Comparison of ENCODE assay signal across 11 cellular contexts in genomic region chr22:41957941-41958556, GRCh38. TPM values are rescaled to one million over a fixed set of nuclear protein-coding genes. Genes with fewer than 3 reads are reported as not detected.
DNase-seq lines count a peak whose midpoint lies in the region; ATAC-seq and TF ChIP-seq lines count a peak whose summit lies in the region.
"Had no signal": no experiment of that assay in that cellular context is flagged by ENCODE, and none has a peak within 500 bp of the region (broad histone marks: within the 10 kb centered on the region; RNA-seq: fewer than 3 reads in every experiment).

No MANE protein-coding gene starts in this region.

- WGBS in transverse colon (ENCODE audit: low coverage in 1 of 2), 2 donors, result 44 to 76% methylated on average over 6 to 22 of the region's 23 CpGs

- CTCF ChIA-PET in MCF 10A (lab: Yijun Ruan, JAX), result interaction anchor here (0.6 to 0.7 kb wide), 2 partner anchors 102 to 159 kb away, joined by 3 read pairs; no protein-coding TSS in a partner anchor

- TF ChIP-seq EP300 in transverse colon (IDR thresholded peaks at IDR 0.05; ENCODE audit: low read depth), result no peak

- H3K4me3 ChIP-seq in breast epithelium (peak overlapping the region in 2 of 3 donors; percentile 20 to 57), ascending aorta (peak overlapping the region; percentile 29 to 39), transverse colon (peak overlapping the region in 3 of 4 donors; percentile 18 to 35 (median 20))
- H3K4me3 ChIP-seq: ovary, SK-N-MC had no signal

- peaks cover 6% of the 10 kb centered on the region for H3K4me1 Mint-ChIP-seq in MCF 10A (ENCODE audit: insufficient read depth, unreplicated experiment)

- ATAC-seq in left colon, result peak; percentile 68
- ATAC-seq in HG03520 (IDR thresholded peaks at IDR 0.05; ENCODE audit: unreplicated experiment), result no peak
- ATAC-seq in GM18868 (IDR thresholded peaks at IDR 0.05; ENCODE audit: unreplicated experiment), result no peak

- intact Hi-C loops in breast epithelium (cut with DNase I; ENCODE audit: low total_unique reads), result no loop called here
- intact Hi-C loops in MCF 10A (cut with micrococcal nuclease), result no loop called here
- intact Hi-C loops in ascending aorta (cut with DNase I), result no loop called here
- intact Hi-C loops in left colon (cut with DNase I, micrococcal nuclease), result no loop called here
- intact Hi-C loops in transverse colon (cut with DNase I; ENCODE audit: low total_unique reads), result no loop called here

- DNase-seq in breast epithelium (ENCODE audit: low spot score in 2 of 2), result no peak
- DNase-seq in MCF 10A (ENCODE audit: unreplicated experiment), result no peak
- DNase-seq in ascending aorta (ENCODE audit: low spot score in 2 of 2), result no peak
- DNase-seq in left colon, result no peak
- no peak for DNase-seq in transverse colon
- DNase-seq in SW 1271 (lab: John Stamatoyannopoulos, UW), result no peak
- DNase-seq: NCI-H2029 had no signal

- POLR2A ChIA-PET in MCF 10A (lab: Yijun Ruan, JAX), result no interaction called here

- H3K36me3 ChIP-seq in breast epithelium, result no peaks in the 10 kb centered on the region
- H3K36me3 ChIP-seq in ascending aorta, result no peaks in the 10 kb centered on the region
- H3K36me3 ChIP-seq in transverse colon, result no peaks in the 10 kb centered on the region
- H3K36me3 ChIP-seq: ovary had no signal

- BruUV-seq in MCF 10A (replicated peaks; lab: Mats Ljungman, UMichigan), result no TSS peak

- H3K27me3 ChIP-seq in breast epithelium (no peaks in the 10 kb centered on the region), ascending aorta (no peaks in the 10 kb centered on the region), transverse colon (peaks cover 5% of the 10 kb centered on the region)
- H3K27me3 ChIP-seq: ovary had no signal

- H3K36me3 Mint-ChIP-seq in MCF 10A (ENCODE audit: insufficient read depth, unreplicated experiment), result peaks cover 4% of the 10 kb centered on the region

- in situ Hi-C loops in transverse colon (cut with MboI; ENCODE audit: low pct_ligation_motif_present in 1 of 4, low pct_unique_long_range_greater_than_20kb in 1 of 4, low sequenced_read_pairs in 3 of 4), result loop anchor here (25.0 kb wide), 1 partner anchor 479 kb away; the partner anchor contains the start of gene NFAM1 (in 4 of the 4)

- peaks cover 0 to 3% of the 10 kb centered on the region in 2 donors for H3K4me1 ChIP-seq in breast epithelium
- H3K4me1 ChIP-seq in ascending aorta, result peaks cover 0 to 4% of the 10 kb centered on the region in 2 donors
- peaks cover 0 to 8% (median 4%) of the 10 kb centered on the region in 4 donors for H3K4me1 ChIP-seq in transverse colon

- no peak overlapping the region for H3K27ac ChIP-seq in breast epithelium
- no peak overlapping the region for H3K27ac ChIP-seq in ascending aorta
- no peak overlapping the region for H3K27ac ChIP-seq in transverse colon
- H3K27ac ChIP-seq: ovary, SK-N-MC had no signal

- H3K4me3 Mint-ChIP-seq in MCF 10A (ENCODE audit: unreplicated experiment), result no peak overlapping the region

- TF ChIP-seq CTCF in breast epithelium (IDR thresholded peaks at IDR 0.05), result no peak
- TF ChIP-seq CTCF in MCF 10A (IDR thresholded peaks at IDR 0.05; ENCODE audit: unreplicated experiment), result no peak
- TF ChIP-seq CTCF in ascending aorta (IDR thresholded peaks at IDR 0.05), result no peak
- TF ChIP-seq CTCF in transverse colon (IDR thresholded peaks at IDR 0.05), result peak in 1 of 5 experiments; percentile 22

- no peak overlapping the region for H3K27ac Mint-ChIP-seq in MCF 10A (ENCODE audit: low read depth, unreplicated experiment)

- no peaks in the 10 kb centered on the region for H3K9me3 Mint-ChIP-seq in MCF 10A (ENCODE audit: unreplicated experiment)

- TF ChIP-seq POLR2A in breast epithelium (IDR thresholded peaks at IDR 0.05) (no peak), transverse colon (IDR thresholded peaks at IDR 0.05) (no peak)

- no peaks in the 10 kb centered on the region for H3K27me3 Mint-ChIP-seq in MCF 10A (ENCODE audit: insufficient read depth, unreplicated experiment)

- no peaks in the 10 kb centered on the region for H3K9me3 ChIP-seq in breast epithelium
- H3K9me3 ChIP-seq in ascending aorta, result no peaks in the 10 kb centered on the region
- no peaks in the 10 kb centered on the region for H3K9me3 ChIP-seq in transverse colon
- H3K9me3 ChIP-seq: ovary had no signal

RNA-seq across cellular contexts. Expression of gene CENPM, which starts 11.1 kb away (rescaled TPM):
- total RNA-seq in breast epithelium (1 to 10 TPM; 1.5 to 2.9 (median 1.9) TPM), MCF 10A (2022) (9.1 and 21.1 TPM in 2 replicates), ascending aorta (not detected), left colon (10 to 100 TPM in 1 of 2 donors, 1 to 10 TPM in 1; 7.5 to 16.4 TPM), transverse colon (10 to 100 TPM in 2 of 4 donors, 1 to 10 TPM in 1, not detected in 1; 6.0 to 22.9 (median 11.0) TPM)

RNA-seq across cellular contexts. Expression of gene SEPTIN3, which starts 11.2 kb away (rescaled TPM):
- total RNA-seq in breast epithelium, result 1 to 10 TPM in 2 of 3 donors, under 1 TPM in 1; 0.16 to 2.2 (median 1.6) TPM
- 0.21 and 0.29 TPM in 2 replicates for total RNA-seq in MCF 10A (2022)
- total RNA-seq in ascending aorta, result not detected
- total RNA-seq in left colon, result under 1 TPM; 0.43 to 0.56 TPM
- under 1 TPM in 2 of 4 donors, not detected in 2; 0.48 to 0.68 TPM for total RNA-seq in transverse colon

RNA-seq across cellular contexts. Expression of gene TNFRSF13C, which starts 31.4 kb away (rescaled TPM):
- under 1 TPM; under 0.01 to 0.33 (median 0.15) TPM for total RNA-seq in breast epithelium
- total RNA-seq in MCF 10A (2022), result 0.12 TPM in 2 replicates
- not detected for total RNA-seq in ascending aorta
- 1 to 10 TPM; 1.2 to 1.5 TPM for total RNA-seq in left colon
- total RNA-seq in transverse colon, result 10 to 100 TPM in 1 of 4 donors, 1 to 10 TPM in 1, under 1 TPM in 2; 0.20 to 15.3 (median 4.3) TPM

RNA-seq across cellular contexts. Expression of gene WBP2NL, which starts 40.5 kb away (rescaled TPM):
- total RNA-seq in breast epithelium, result 10 to 100 TPM in 1 of 3 donors, 1 to 10 TPM in 1, under 1 TPM in 1; 0.96 to 12.3 (median 2.0) TPM
- total RNA-seq in MCF 10A (2022), result 0.66 and 1.1 TPM in 2 replicates
- total RNA-seq in ascending aorta, result not detected
- total RNA-seq in left colon, result 1 to 10 TPM; 1.3 to 2.1 TPM
- total RNA-seq in transverse colon, result 10 to 100 TPM in 1 of 4 donors, 1 to 10 TPM in 1, under 1 TPM in 1, not detected in 1; 0.96 to 12.0 (median 3.5) TPM
